Comparison of ENCODE assay signal across 1 cellular context in genomic region chr9:111599948-111600343, GRCh38.
TF ChIP-seq lines count a peak whose summit lies in the region.

No MANE protein-coding gene starts in this region.

TF ChIP-seq in GM12878, 131 proteins besides CTCF, POLR2A, EP300 and RAD21 (continued from another document):
- TF ChIP-seq PML (IDR thresholded peaks at IDR 0.05; ENCODE audit: low read length) (no peak), MLLT1 (IDR thresholded peaks at IDR 0.05) (no peak), NR2F1 (conservative IDR thresholded peaks at IDR 0.05) (no peak), ESRRA (IDR thresholded peaks at IDR 0.05; ENCODE audit: low read length) (no peak), SPI1 (IDR thresholded peaks at IDR 0.05; ENCODE audit: borderline replicate concordance, insufficient read depth, low read depth, low read length) (no peak), IKZF1 (conservative IDR thresholded peaks at IDR 0.05) (no peak), ZBTB11 (CRISPR knock-in tag; IDR thresholded peaks at IDR 0.05) (no peak), DPF2 (IDR thresholded peaks at IDR 0.05) (no peak), PAX8 (IDR thresholded peaks at IDR 0.05) (no peak)
